Comparison of ENCODE assay signal across 17 cellular contexts in the genomic region with DNA sequence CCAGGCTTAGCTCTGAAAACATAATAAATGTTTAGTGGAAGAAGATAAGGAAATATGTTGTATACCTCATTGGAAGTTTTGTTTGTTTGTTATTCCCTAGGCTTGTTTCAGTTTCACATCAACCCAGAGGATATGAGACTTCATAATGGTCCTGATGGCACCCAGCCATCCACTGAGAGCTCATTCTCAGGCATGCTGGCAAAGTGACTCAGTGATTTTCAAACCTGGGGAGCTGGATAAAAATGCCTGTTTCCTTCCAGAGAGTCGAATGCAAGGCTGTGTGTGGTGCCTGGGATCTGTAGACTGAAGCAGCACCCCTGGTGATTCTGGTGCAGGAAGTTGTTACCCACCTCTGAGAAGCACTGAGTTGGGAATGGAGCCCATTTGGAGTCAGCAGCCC.
DNase-seq lines count a peak whose midpoint lies in the region; ATAC-seq and TF ChIP-seq lines count a peak whose summit lies in the region.
"Had no signal": no experiment of that assay in that cellular context is flagged by ENCODE, and none has a peak within 500 bp of the region (broad histone marks: within the 10 kb centered on the region; RNA-seq: fewer than 3 reads in every experiment).

No MANE protein-coding gene starts in this region.

- H3K36me3 Mint-ChIP-seq in Calu3 (ENCODE audit: insufficient read depth, unreplicated experiment): no peaks in the 10 kb centered on the region
- H3K36me3 Mint-ChIP-seq in natural killer cell: no peaks in the 10 kb centered on the region

- no peak overlapping the region for H3K4me3 ChIP-seq in brain microvascular endothelial cell (ENCODE audit: low read depth, low read length)

- H3K27ac Mint-ChIP-seq in Calu3 (ENCODE audit: unreplicated experiment): no peak overlapping the region
- no peak overlapping the region for H3K27ac Mint-ChIP-seq in natural killer cell
- H3K27ac Mint-ChIP-seq: activated naive CD4-positive, alpha-beta T cell treated with anti-CD3 and anti-CD28 coated beads, Interleukin-2, amount 50 U/mL, for 24 hours; T-helper 1 cell treated with Interleukin-12 subunit alpha and Interleukin-12 subunit beta and Interleukin-4 antibody, amounts not matched to agents 30 μg/mL and 1 μg/mL, for 36 hours had no signal

- no peaks in the 10 kb centered on the region for H3K27me3 ChIP-seq in brain microvascular endothelial cell (replicated peaks)

- H3K27ac ChIP-seq in brain microvascular endothelial cell: no peak overlapping the region

- H3K27me3 Mint-ChIP-seq in Calu3 (ENCODE audit: unreplicated experiment) (no peaks in the 10 kb centered on the region), natural killer cell (ENCODE audit: low read depth in 2 of 2) (no peaks in the 10 kb centered on the region)
- H3K27me3 Mint-ChIP-seq: activated naive CD4-positive, alpha-beta T cell treated with anti-CD3 and anti-CD28 coated beads, Interleukin-2, amount 50 U/mL, for 24 hours had no signal

- no peaks in the 10 kb centered on the region for H3K36me3 ChIP-seq in brain microvascular endothelial cell (replicated peaks)

- in situ Hi-C loops in brain microvascular endothelial cell (cut with HindIII; ENCODE audit: low pct_ligation_motif_present, low sequenced_read_pairs): no loop called here

- peak; percentile 86 for DNase-seq in Daoy (ENCODE audit: low read depth)
- peak; percentile 1 for DNase-seq in LoVo (ENCODE audit: low spot score)
- peak; percentile 70 for DNase-seq in brain microvascular endothelial cell
- DNase-seq in lung microvascular endothelial cell (ENCODE audit: low read depth in 2 of 2): peak; percentile 56 to 86
- no peak for DNase-seq in Calu3
- DNase-seq in natural killer cell: no peak
- DNase-seq in NCI-H1417 treated with DMSO at 0.1 percent for 48 hours (lab: John Stamatoyannopoulos, UW): no peak
- DNase-seq: COR-L47; effector CD4-positive, alpha-beta T cell; NCI-H1694 treated with DMSO at 0.1 percent for 48 hours; retina; substantia nigra had no signal

- no peak for ATAC-seq in natural killer cell
- ATAC-seq in HG02571 (IDR thresholded peaks at IDR 0.05; ENCODE audit: unreplicated experiment): no peak
- ATAC-seq: HCT116, HepG2 had no signal

- H3K4me3 Mint-ChIP-seq in Calu3 (ENCODE audit: low read depth, unreplicated experiment) (no peak overlapping the region), natural killer cell (no peak overlapping the region)
- H3K4me3 Mint-ChIP-seq: activated naive CD4-positive, alpha-beta T cell treated with anti-CD3 and anti-CD28 coated beads, Interleukin-2, amount 50 U/mL, for 24 hours; T-helper 1 cell treated with Interleukin-12 subunit alpha and Interleukin-12 subunit beta and Interleukin-4 antibody, amounts not matched to agents 30 μg/mL and 1 μg/mL, for 36 hours had no signal

- H3K9me3 Mint-ChIP-seq in Calu3 (ENCODE audit: low read depth, unreplicated experiment): no peaks in the 10 kb centered on the region
- H3K9me3 Mint-ChIP-seq in natural killer cell: no peaks in the 10 kb centered on the region
- H3K9me3 Mint-ChIP-seq: activated naive CD4-positive, alpha-beta T cell treated with anti-CD3 and anti-CD28 coated beads, Interleukin-2, amount 50 U/mL, for 24 hours; T-helper 1 cell treated with Interleukin-12 subunit alpha and Interleukin-12 subunit beta and Interleukin-4 antibody, amounts not matched to agents 30 μg/mL and 1 μg/mL, for 36 hours had no signal

- CTCF ChIA-PET in Calu3 (lab: Charles Lee): no interaction called here

- no TSS peak for BruUV-seq in Calu3 (replicated peaks; lab: Mats Ljungman, UMichigan)

- H3K4me1 Mint-ChIP-seq in Calu3 (ENCODE audit: low read depth, unreplicated experiment) (no peaks in the 10 kb centered on the region), natural killer cell (peaks cover 6 to 7% of the 10 kb centered on the region in 2 donors)

- intact Hi-C loops in Calu3 (cut with micrococcal nuclease; ENCODE audit: unreplicated experiment) (no loop called here), natural killer cell (cut with micrococcal nuclease) (no loop called here)

- TF ChIP-seq CTCF in brain microvascular endothelial cell (IDR thresholded peaks at IDR 0.05; ENCODE audit: low read depth, low read length, missing control alignments): no peak
- TF ChIP-seq CTCF in Calu3 (IDR thresholded peaks at IDR 0.05; ENCODE audit: unreplicated experiment): no peak
- TF ChIP-seq CTCF in natural killer cell (IDR thresholded peaks at IDR 0.05): no peak

Comparison
In these comparisons a context has a peak if more than half of its experiments do, and no peak if none do; other contexts are left out.
1. DNase-seq: peak in Daoy (single experiment), LoVo (single experiment), brain microvascular endothelial cell (single experiment) and lung microvascular endothelial cell (2 of 2); none in Calu3 (single experiment), natural killer cell (single experiment) and NCI-H1417 treated with DMSO at 0.1 percent for 48 hours (single experiment).